Comparison of ENCODE assay signal across 11 cellular contexts in the genomic region with DNA sequence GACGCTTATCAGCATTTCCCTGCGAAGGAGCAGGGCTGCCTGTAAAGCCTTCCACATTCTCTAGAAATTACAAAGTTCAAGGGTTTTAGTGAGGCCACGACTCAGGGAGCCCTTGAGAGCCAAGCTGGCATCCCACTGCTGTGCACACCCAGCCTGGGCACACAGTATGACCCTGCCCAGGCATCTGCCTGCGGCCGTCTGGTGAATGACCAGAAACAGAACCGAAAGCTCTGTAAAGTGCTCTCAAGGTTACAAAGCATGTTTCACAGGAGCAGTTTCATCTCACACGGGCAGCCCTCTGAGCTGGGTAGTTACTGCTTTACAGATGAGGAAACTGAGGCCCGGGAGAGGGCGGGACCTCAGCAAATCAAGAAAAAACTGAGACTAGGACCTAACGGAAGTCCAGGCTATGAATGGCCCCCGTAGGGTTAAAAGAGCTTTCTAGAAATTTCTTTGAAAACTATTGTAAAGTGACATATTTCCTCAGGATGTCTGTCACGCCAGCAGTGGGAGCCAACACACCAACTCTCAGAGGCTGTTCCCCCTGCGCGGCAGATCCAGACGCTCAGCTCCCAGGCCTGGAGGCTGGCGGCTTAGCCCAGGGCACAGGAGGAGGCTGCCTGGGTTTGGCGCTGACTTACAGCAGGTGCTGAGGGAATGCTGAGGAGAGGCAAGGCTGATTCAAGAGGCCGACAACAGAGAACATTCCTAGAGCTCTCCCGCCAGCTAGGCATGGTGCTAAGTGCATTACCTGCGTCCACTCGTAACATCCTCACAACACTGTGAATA. TPM values are rescaled to one million over a fixed set of nuclear protein-coding genes. Genes with fewer than 3 reads are reported as not detected.
DNase-seq lines count a peak whose midpoint lies in the region; ATAC-seq and TF ChIP-seq lines count a peak whose summit lies in the region.
"Had no signal": no experiment of that assay in that cellular context is flagged by ENCODE, and none has a peak within 500 bp of the region (broad histone marks: within the 10 kb centered on the region; RNA-seq: fewer than 3 reads in every experiment).

No MANE protein-coding gene starts in this region.

- H3K27me3 Mint-ChIP-seq in GM23338 (ENCODE audit: insufficient read depth, low read depth, poor library complexity) = peaks cover 53% of the 10 kb centered on the region
- peaks cover 74% of the 10 kb centered on the region for H3K27me3 Mint-ChIP-seq in nephron (ENCODE audit: low read depth)
- H3K27me3 Mint-ChIP-seq: activated naive CD8-positive, alpha-beta T cell had no signal

- H3K4me1 ChIP-seq in GM23338 (ENCODE audit: insufficient read depth) = peaks cover 27% of the 10 kb centered on the region

- H3K79me2 ChIP-seq in GM23338 (replicated peaks; ENCODE audit: insufficient read depth) = no peaks in the 10 kb centered on the region

- 0 out of 2 replicates have a peak, but pooled peaks cover 9% of the 10 kb centered on the region for H3F3A ChIP-seq in GM23338 (replicated peaks; ENCODE audit: low read depth)

- peaks cover 5% of the 10 kb centered on the region for H4K20me1 ChIP-seq in GM23338 (replicated peaks; ENCODE audit: insufficient read depth)

- H2AFZ ChIP-seq in GM23338 = no peak overlapping the region

- DNase-seq in NCI-H1092 treated with DMSO at 0.1 percent for 48 hours (lab: John Stamatoyannopoulos, UW) (peak; percentile 13), NCI-H1092 (lab: John Stamatoyannopoulos, UW) (no peak), GM23338 (ENCODE audit: low spot score) (no peak), retina (no peak)
- no peak for DNase-seq in activated CD8-positive, alpha-beta memory T cell treated with anti-CD3 and anti-CD28 coated beads, Interleukin-2, amount 50 U/mL, for 48 hours
- DNase-seq: SHP77 treated with DMSO at 0.1 percent for 48 hours had no signal

- H3K36me3 ChIP-seq in GM23338 (ENCODE audit: insufficient read depth) = no peaks in the 10 kb centered on the region

- no peaks in the 10 kb centered on the region for H3K9me2 ChIP-seq in GM23338 (ENCODE audit: insufficient read depth)

- H3K9me3 Mint-ChIP-seq in GM23338 (no peaks in the 10 kb centered on the region; the same call in 2 of the 3 replicates), nephron (no peaks in the 10 kb centered on the region)

- peaks cover 19% of the 10 kb centered on the region for H3K27me3 ChIP-seq in GM23338 (ENCODE audit: insufficient read depth)

- H3K4me3 Mint-ChIP-seq in GM23338 (no peak overlapping the region), nephron (no peak overlapping the region)
- H3K4me3 Mint-ChIP-seq: activated naive CD8-positive, alpha-beta T cell; B cell had no signal

- H3K36me3 Mint-ChIP-seq in GM23338 (ENCODE audit: low read depth) = no peaks in the 10 kb centered on the region
- H3K36me3 Mint-ChIP-seq in nephron (ENCODE audit: low read depth) = no peaks in the 10 kb centered on the region

- H3K27ac Mint-ChIP-seq in GM23338 (no peak overlapping the region), nephron (no peak overlapping the region)
- H3K27ac Mint-ChIP-seq: activated naive CD8-positive, alpha-beta T cell; B cell had no signal

- H3K4me3 ChIP-seq in GM23338 = no peak overlapping the region

- H3K4me2 ChIP-seq in GM23338 = no peak overlapping the region

- peak in 1 of 2 experiments; percentile 51; a peak in 2 of 4 replicates for TF ChIP-seq CTCF in GM23338 (conservative IDR thresholded peaks at IDR 0.05; ENCODE audit: low read depth in 2 of 2)
- peak; percentile 37; the same call in 1 of the 2 replicates for TF ChIP-seq CTCF in VCaP (conservative IDR thresholded peaks at IDR 0.05)
- TF ChIP-seq CTCF in nephron (IDR thresholded peaks at IDR 0.05; ENCODE audit: unreplicated experiment in 3 of 3) = peak; percentile 34 to 47 (median 40)

- no peak overlapping the region for H3K27ac ChIP-seq in GM23338 (ENCODE audit: low read depth)
- no peak overlapping the region for H3K27ac ChIP-seq in VCaP

- peak; percentile 4; the same call in 2 of the 3 replicates for ATAC-seq in GM23338
- ATAC-seq in GM19395 (IDR thresholded peaks at IDR 0.05; ENCODE audit: unreplicated experiment) = no peak

- H3K4me1 Mint-ChIP-seq in GM23338 = peaks cover 49% of the 10 kb centered on the region
- H3K4me1 Mint-ChIP-seq in nephron = peaks cover 19% of the 10 kb centered on the region

TF ChIP-seq in GM23338, 12 proteins besides CTCF, POLR2A, EP300 and RAD21:
- no peak for TF ChIP-seq ZNF114 (CRISPR knock-in tag; IDR thresholded peaks at IDR 0.05)
- no peak for TF ChIP-seq STAT1 (IDR thresholded peaks at IDR 0.05; ENCODE audit: unreplicated experiment)
- TF ChIP-seq CREB1 (CRISPR knock-in tag; IDR thresholded peaks at IDR 0.05; ENCODE audit: low read depth) = no peak
- TF ChIP-seq, protein P1, sequence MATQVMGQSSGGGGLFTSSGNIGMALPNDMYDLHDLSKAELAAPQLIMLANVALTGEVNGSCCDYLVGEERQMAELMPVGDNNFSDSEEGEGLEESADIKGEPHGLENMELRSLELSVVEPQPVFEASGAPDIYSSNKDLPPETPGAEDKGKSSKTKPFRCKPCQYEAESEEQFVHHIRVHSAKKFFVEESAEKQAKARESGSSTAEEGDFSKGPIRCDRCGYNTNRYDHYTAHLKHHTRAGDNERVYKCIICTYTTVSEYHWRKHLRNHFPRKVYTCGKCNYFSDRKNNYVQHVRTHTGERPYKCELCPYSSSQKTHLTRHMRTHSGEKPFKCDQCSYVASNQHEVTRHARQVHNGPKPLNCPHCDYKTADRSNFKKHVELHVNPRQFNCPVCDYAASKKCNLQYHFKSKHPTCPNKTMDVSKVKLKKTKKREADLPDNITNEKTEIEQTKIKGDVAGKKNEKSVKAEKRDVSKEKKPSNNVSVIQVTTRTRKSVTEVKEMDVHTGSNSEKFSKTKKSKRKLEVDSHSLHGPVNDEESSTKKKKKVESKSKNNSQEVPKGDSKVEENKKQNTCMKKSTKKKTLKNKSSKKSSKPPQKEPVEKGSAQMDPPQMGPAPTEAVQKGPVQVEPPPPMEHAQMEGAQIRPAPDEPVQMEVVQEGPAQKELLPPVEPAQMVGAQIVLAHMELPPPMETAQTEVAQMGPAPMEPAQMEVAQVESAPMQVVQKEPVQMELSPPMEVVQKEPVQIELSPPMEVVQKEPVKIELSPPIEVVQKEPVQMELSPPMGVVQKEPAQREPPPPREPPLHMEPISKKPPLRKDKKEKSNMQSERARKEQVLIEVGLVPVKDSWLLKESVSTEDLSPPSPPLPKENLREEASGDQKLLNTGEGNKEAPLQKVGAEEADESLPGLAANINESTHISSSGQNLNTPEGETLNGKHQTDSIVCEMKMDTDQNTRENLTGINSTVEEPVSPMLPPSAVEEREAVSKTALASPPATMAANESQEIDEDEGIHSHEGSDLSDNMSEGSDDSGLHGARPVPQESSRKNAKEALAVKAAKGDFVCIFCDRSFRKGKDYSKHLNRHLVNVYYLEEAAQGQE (IDR thresholded peaks at IDR 0.05; ENCODE audit: unreplicated experiment) = no peak

RNA-seq across cellular contexts. Expression of a gene that starts 7.7 kb away (rescaled TPM):
- total RNA-seq in GM23338 (2014; rRNA removed; shearing (Covaris generic)) = 57.5 and 68.7 TPM in 2 replicates
- polyA plus RNA-seq in GM23338 (2016; fragmentation: Nextera tagmentation; extraction: Ambion mirVana) = 6.4 and 6.6 TPM in 2 replicates
